1 cellular context compared by ENCODE assay signal in the genomic region with DNA sequence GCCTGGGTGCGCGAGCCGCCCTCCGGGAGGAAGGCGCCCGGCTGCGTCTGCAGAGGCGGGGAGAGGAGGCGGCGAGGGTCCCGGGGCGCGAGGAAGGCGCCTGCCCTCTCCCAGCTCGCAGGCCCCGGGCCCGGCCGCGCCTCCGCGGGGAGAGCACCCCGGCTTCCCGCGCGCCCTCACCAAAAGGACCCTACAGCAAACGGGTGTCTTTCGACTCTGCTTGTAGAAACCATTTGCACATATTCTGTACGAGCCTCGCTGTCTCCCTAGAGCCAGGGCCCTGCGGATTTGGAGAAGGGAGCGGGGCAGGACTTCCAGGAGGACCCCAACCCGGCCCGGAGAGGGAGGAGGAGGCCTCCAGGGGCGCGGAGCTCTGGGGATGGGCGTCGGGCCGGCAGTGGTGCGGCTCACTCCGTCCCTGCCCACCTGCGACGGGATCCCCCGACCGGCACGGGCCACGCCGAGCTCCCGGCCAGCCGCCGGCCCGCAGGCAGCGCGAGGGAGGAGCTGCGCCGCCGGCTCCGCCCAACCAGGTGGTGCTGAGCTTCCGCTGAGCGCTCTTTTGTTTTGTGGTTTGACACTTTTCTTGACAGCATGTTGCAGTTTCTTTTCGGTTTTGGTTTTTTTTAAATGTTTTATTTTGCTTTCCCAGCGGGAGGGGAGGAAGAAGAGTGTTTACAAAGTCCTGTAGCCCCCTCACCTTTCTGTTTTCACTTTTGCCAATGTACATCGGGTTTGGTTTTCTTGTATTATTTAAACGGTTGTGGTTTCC.
TF ChIP-seq lines count a peak whose summit lies in the region.

No MANE protein-coding gene starts in this region.

TF ChIP-seq in IMR-90, 13 proteins besides CTCF, POLR2A, EP300 and RAD21 (continued from another document):
- no peak for TF ChIP-seq SMC3 (IDR thresholded peaks at IDR 0.05; ENCODE audit: low read depth, low read length)
- TF ChIP-seq CHD1 (IDR thresholded peaks at IDR 0.05; ENCODE audit: low read depth, low read length), result no peak
- no peak for TF ChIP-seq CEBPB (IDR thresholded peaks at IDR 0.05; ENCODE audit: low read depth, low read length)
- TF ChIP-seq, protein P1, sequence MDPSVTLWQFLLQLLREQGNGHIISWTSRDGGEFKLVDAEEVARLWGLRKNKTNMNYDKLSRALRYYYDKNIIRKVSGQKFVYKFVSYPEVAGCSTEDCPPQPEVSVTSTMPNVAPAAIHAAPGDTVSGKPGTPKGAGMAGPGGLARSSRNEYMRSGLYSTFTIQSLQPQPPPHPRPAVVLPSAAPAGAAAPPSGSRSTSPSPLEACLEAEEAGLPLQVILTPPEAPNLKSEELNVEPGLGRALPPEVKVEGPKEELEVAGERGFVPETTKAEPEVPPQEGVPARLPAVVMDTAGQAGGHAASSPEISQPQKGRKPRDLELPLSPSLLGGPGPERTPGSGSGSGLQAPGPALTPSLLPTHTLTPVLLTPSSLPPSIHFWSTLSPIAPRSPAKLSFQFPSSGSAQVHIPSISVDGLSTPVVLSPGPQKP (IDR thresholded peaks at IDR 0.05; ENCODE audit: borderline replicate concordance, low read depth, low read length), result no peak
- no peak for TF ChIP-seq NFE2L2 (IDR thresholded peaks at IDR 0.05; ENCODE audit: low read depth, low read length)
- TF ChIP-seq MAFK (IDR thresholded peaks at IDR 0.05; ENCODE audit: low read depth, low read length), result no peak
- TF ChIP-seq FOS (IDR thresholded peaks at IDR 0.05; ENCODE audit: low read depth, low read length), result no peak
- TF ChIP-seq, protein P2, sequence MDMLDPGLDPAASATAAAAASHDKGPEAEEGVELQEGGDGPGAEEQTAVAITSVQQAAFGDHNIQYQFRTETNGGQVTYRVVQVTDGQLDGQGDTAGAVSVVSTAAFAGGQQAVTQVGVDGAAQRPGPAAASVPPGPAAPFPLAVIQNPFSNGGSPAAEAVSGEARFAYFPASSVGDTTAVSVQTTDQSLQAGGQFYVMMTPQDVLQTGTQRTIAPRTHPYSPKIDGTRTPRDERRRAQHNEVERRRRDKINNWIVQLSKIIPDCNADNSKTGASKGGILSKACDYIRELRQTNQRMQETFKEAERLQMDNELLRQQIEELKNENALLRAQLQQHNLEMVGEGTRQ (IDR thresholded peaks at IDR 0.05; ENCODE audit: low read depth, low read length), result no peak
- TF ChIP-seq MXI1 (IDR thresholded peaks at IDR 0.05; ENCODE audit: borderline replicate concordance, low read depth, low read length), result no peak
- no peak for TF ChIP-seq MAZ (IDR thresholded peaks at IDR 0.05; ENCODE audit: borderline replicate concordance, low read depth, low read length)
- no peak for TF ChIP-seq BHLHE40 (IDR thresholded peaks at IDR 0.05; ENCODE audit: low read depth, low read length)
